Comparison of ENCODE assay signal across 9 cellular contexts in the genomic region with DNA sequence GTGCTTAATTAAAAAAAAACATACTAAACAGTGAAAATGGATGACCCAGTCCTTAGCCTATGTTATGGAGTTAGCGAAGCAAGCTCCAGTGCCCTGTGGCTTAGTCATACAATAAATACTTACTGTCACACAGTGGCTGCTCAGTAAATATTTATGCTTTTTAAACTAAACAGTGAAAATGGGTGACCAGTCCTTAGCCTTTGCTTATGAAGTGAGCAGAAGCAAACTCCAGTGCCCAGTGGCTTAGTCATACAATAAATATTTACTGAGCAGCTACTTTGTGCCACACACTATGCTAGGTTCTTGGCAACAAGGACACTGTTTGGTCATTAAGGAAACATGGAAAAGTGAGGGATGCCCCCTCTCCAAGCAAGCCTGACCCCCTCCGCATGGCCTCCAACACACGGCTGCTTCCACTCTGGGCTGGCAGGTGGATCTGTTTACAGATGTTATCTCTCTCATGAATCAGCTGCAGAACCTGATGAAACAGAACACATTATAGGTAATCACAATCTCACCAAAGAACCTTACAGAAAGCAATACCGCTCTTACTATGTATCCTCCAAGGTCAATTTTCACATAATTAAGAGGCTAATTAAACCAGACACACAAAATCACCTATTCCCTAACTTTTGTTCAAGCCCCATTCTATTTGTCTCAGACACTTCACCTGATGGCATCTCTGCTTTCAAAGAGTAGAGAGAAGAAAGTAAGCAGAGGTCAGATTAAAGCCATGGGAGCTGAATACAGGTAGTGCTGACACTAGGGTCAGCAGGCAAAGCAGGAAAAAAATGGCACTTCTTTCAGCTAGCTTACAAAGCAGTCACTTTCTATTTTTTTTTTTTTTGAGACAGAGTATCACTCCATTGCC. TPM values are rescaled to one million over a fixed set of nuclear protein-coding genes. Genes with fewer than 3 reads are reported as not detected.
A peak's percentile ranks its signal among the peaks of the same experiment; 100 is the strongest.
DNase-seq lines count a peak whose midpoint lies in the region; FAIRE-seq and TF ChIP-seq lines count a peak whose summit lies in the region.
"Had no signal": no experiment of that assay in that cellular context is flagged by ENCODE, and none has a peak within 500 bp of the region (broad histone marks: within the 10 kb centered on the region; RNA-seq: fewer than 3 reads in every experiment).

No MANE protein-coding gene starts in this region.

- TF ChIP-seq CTCF in Calu3 (IDR thresholded peaks at IDR 0.05; ENCODE audit: unreplicated experiment) (no peak), bronchial epithelial cell (IDR thresholded peaks at IDR 0.05; ENCODE audit: insufficient read depth, low read length, severe bottlenecking) (no peak), nephron progenitor cell (IDR thresholded peaks at IDR 0.05) (no peak), OCI-LY7 (conservative IDR thresholded peaks at IDR 0.05; ENCODE audit: low read length) (no peak)

- H3K4me2 ChIP-seq in OCI-LY7 (ENCODE audit: low read length), result no peak overlapping the region

- peaks cover 7% of the 10 kb centered on the region for H3K36me3 ChIP-seq in bronchial epithelial cell (ENCODE audit: control insufficient read depth, insufficient read depth, low read length)
- peaks cover 77% of the 10 kb centered on the region for H3K36me3 ChIP-seq in OCI-LY7 (ENCODE audit: insufficient read depth, low read length)

- no peak overlapping the region for H3K4me3 Mint-ChIP-seq in Calu3 (ENCODE audit: low read depth, unreplicated experiment)
- H3K4me3 Mint-ChIP-seq in nephron progenitor cell, result no peak overlapping the region

- POLR2A ChIA-PET in OCI-LY7 (lab: Charles Lee), result interaction anchor here (1.0 kb wide), 1 partner anchor 11 kb away, joined by 3 read pairs; no protein-coding TSS in a partner anchor

- intact Hi-C loops in Calu3 (cut with micrococcal nuclease; ENCODE audit: unreplicated experiment), result no loop called here
- intact Hi-C loops in OCI-LY7 (cut with micrococcal nuclease; ENCODE audit: unreplicated experiment), result no loop called here

- DNase-seq in Calu3, result peak; percentile 29
- peak; percentile 8 for DNase-seq in NCI-H226
- DNase-seq in bronchial epithelial cell (ENCODE audit: low read depth), result peak; percentile 65
- DNase-seq in nephron progenitor cell, result no peak
- no peak for DNase-seq in OCI-LY7 (ENCODE audit: low spot score)
- no peak for DNase-seq in NCI-H1436 treated with DMSO at 0.1 percent for 48 hours (lab: John Stamatoyannopoulos, UW)
- no peak for DNase-seq in activated naive CD4-positive, alpha-beta T cell treated with anti-CD3 and anti-CD28 coated beads, Interleukin-2, amount 50 U/mL, for 16 hours
- no peak for DNase-seq in superior temporal gyrus (ENCODE audit: extremely low spot score)

- H3K36me3 Mint-ChIP-seq in Calu3 (ENCODE audit: insufficient read depth, unreplicated experiment) (peaks cover 51% of the 10 kb centered on the region), nephron progenitor cell (ENCODE audit: low read depth) (peaks cover 80% of the 10 kb centered on the region)

- H2AFZ ChIP-seq in OCI-LY7 (ENCODE audit: low read length), result no peak overlapping the region

- H4K20me1 ChIP-seq in OCI-LY7 (ENCODE audit: insufficient read depth, low read length), result no peaks in the 10 kb centered on the region

- H3K27ac ChIP-seq in OCI-LY7 (ENCODE audit: low read depth, low read length, poor library complexity, severe bottlenecking), result no peak overlapping the region

- no peaks in the 10 kb centered on the region for H3K9me3 Mint-ChIP-seq in Calu3 (ENCODE audit: low read depth, unreplicated experiment)
- peaks cover 7% of the 10 kb centered on the region for H3K9me3 Mint-ChIP-seq in nephron progenitor cell

- H3K4me3 ChIP-seq in bronchial epithelial cell (ENCODE audit: low read depth, low read length) (no peak overlapping the region), OCI-LY7 (ENCODE audit: low read depth, low read length, poor library complexity, severe bottlenecking) (no peak overlapping the region)
- H3K4me3 ChIP-seq: skin epidermis had no signal

- no peaks in the 10 kb centered on the region for H3K9me2 ChIP-seq in OCI-LY7 (ENCODE audit: insufficient read depth, low read length)

- CTCF ChIA-PET in Calu3 (lab: Charles Lee) (interaction anchor here (0.5 to 1.0 kb wide), 3 partner anchors 8 to 277 kb away, joined by 5 read pairs; no protein-coding TSS in a partner anchor), OCI-LY7 (lab: Charles Lee; ENCODE audit: unreplicated experiment) (no interaction called here)

- H3K27me3 Mint-ChIP-seq in Calu3 (ENCODE audit: unreplicated experiment), result no peaks in the 10 kb centered on the region
- H3K27me3 Mint-ChIP-seq in nephron progenitor cell (ENCODE audit: low read depth, poor library complexity), result no peaks in the 10 kb centered on the region

- H3K79me2 ChIP-seq in OCI-LY7 (ENCODE audit: insufficient read depth, low read depth, low read length), result no peaks in the 10 kb centered on the region

- no peaks in the 10 kb centered on the region for H3K4me1 ChIP-seq in OCI-LY7 (ENCODE audit: insufficient read depth, low read length, poor library complexity, severe bottlenecking)

- no peak for FAIRE-seq in bronchial epithelial cell (lab: Jason Lieb, UNC)

- BruUV-seq in Calu3 (replicated peaks; lab: Mats Ljungman, UMichigan) (no TSS peak), OCI-LY7 (replicated peaks; lab: Mats Ljungman, UMichigan) (no TSS peak)

- no peaks in the 10 kb centered on the region for H3K27me3 ChIP-seq in bronchial epithelial cell (ENCODE audit: control insufficient read depth, insufficient read depth, low read length)

- H3K9me3 ChIP-seq in OCI-LY7 (ENCODE audit: low read length), result no peaks in the 10 kb centered on the region

- H3K27ac Mint-ChIP-seq in Calu3 (ENCODE audit: unreplicated experiment) (peak overlapping the region; percentile 45), nephron progenitor cell (peak overlapping the region; percentile 2)

- H3K4me1 Mint-ChIP-seq in Calu3 (ENCODE audit: low read depth, unreplicated experiment), result peaks cover 26% of the 10 kb centered on the region
- H3K4me1 Mint-ChIP-seq in nephron progenitor cell, result no peaks in the 10 kb centered on the region

RNA-seq across cellular contexts. Expression of a gene that starts 27.3 kb away (rescaled TPM):
- total RNA-seq in Calu3 (2022), result 63.6 and 65.8 TPM in 2 replicates
- 21.6 and 27.4 TPM in 2 replicates for total RNA-seq in bronchial epithelial cell
- 32.1 and 41.2 TPM in 2 replicates for total RNA-seq in OCI-LY7 (2014; rRNA removed; shearing (Covaris generic))
- 45.4 and 49.4 TPM in 2 replicates for total RNA-seq in OCI-LY7 (2022)

Comparison
In these comparisons a context has a peak if more than half of its experiments do, and no peak if none do; other contexts are left out.
1. DNase-seq: peak in Calu3 (single experiment), NCI-H226 (single experiment) and bronchial epithelial cell (single experiment); none in nephron progenitor cell (single experiment), OCI-LY7 (single experiment), NCI-H1436 treated with DMSO at 0.1 percent for 48 hours (single experiment), activated naive CD4-positive, alpha-beta T cell treated with anti-CD3 and anti-CD28 coated beads, Interleukin-2, amount 50 U/mL, for 16 hours (single experiment) and superior temporal gyrus (single experiment).